Comparison of ENCODE assay signal across 9 cellular contexts in the genomic region with DNA sequence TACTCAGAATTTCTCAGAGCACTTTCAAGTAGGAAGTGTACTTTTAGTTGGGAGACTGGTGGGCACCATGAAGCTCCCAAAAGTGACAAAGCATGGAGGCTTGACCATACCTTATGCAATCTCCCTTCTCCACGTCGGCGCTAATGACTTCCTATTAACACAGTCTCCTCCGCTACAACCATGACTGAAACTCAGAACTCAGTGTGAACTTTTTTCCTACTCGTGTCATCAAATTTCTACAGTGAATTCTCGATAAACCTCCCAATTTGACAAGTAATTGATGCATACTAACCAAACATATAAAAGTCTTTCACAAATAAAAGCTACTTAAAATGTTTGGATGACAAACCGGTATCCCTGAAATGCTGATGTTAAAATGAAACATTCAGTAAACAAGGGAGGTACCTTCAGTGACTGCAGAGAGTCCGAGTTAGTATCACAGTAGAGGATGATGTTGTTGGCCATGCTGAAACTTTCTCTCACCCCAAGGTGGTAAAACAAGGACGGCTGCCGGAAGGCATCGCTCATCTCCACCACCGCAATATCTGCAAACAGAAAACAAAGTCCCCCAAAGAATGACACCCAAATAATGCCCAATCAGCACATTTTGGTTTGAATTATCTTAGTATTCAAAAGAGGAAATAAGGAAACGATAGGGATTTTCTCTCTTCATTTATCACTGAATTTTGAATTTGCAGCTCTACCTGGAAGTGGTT.
DNase-seq lines count a peak whose midpoint lies in the region; ATAC-seq and TF ChIP-seq lines count a peak whose summit lies in the region.
"Had no signal": no experiment of that assay in that cellular context is flagged by ENCODE, and none has a peak within 500 bp of the region (broad histone marks: within the 10 kb centered on the region; RNA-seq: fewer than 3 reads in every experiment).

No MANE protein-coding gene starts in this region.

- H3K9me3 ChIP-seq in IMR-90 (ENCODE audit: control insufficient read depth, insufficient read depth, low read length): no peaks in the 10 kb centered on the region
- no peaks in the 10 kb centered on the region for H3K9me3 ChIP-seq in naive thymus-derived CD4-positive, alpha-beta T cell (ENCODE audit: control insufficient read depth in 2 of 3, low read length in 3 of 3)
- H3K9me3 ChIP-seq in PC-9 (ENCODE audit: insufficient read depth, low read depth): no peaks in the 10 kb centered on the region
- H3K9me3 ChIP-seq: upper lobe of left lung had no signal

- H2BK15ac ChIP-seq in IMR-90 (ENCODE audit: low read depth, low read length): no peak overlapping the region

- H3K23ac ChIP-seq in IMR-90 (ENCODE audit: low read depth, low read length): no peak overlapping the region

- peak; percentile 40 for ATAC-seq in GM21786 (IDR thresholded peaks at IDR 0.05; ENCODE audit: unreplicated experiment)
- no peak for ATAC-seq in IMR-90 (ENCODE audit: low read depth)
- peak; percentile 36 for ATAC-seq in naive thymus-derived CD4-positive, alpha-beta T cell

- 90% methylated on average over 2 of the region's 13 CpGs; no CpG with 5 or more reads in 1 of the 2 experiments for WGBS in IMR-90 (ENCODE audit: extremely low coverage in 2 of 2, insufficient read length in 1 of 2), 2 experiments

- peaks cover 36% of the 10 kb centered on the region for H3K36me3 Mint-ChIP-seq in activated CD4-positive, alpha-beta T cell treated with anti-CD3 and anti-CD28 coated beads, Interleukin-2, amount 10 ng/mL, durations not matched to agents 24 days and 14 days (ENCODE audit: low read depth)
- peaks cover 0 to 41% (median 12%) of the 10 kb centered on the region in 5 donors for H3K36me3 Mint-ChIP-seq in naive thymus-derived CD4-positive, alpha-beta T cell

- H3K4me3 ChIP-seq in IMR-90 (ENCODE audit: insufficient read depth, low read depth, low read length) (no peak overlapping the region), PC-9 (no peak overlapping the region)
- H3K4me3 ChIP-seq in naive thymus-derived CD4-positive, alpha-beta T cell (ENCODE audit: low read length): no peak overlapping the region
- H3K4me3 ChIP-seq: upper lobe of left lung had no signal

- intact Hi-C loops in activated CD4-positive, alpha-beta T cell treated with anti-CD3 and anti-CD28 coated beads, Interleukin-2, amount 10 ng/mL, durations not matched to agents 24 days and 14 days (cut with micrococcal nuclease): no loop called here
- intact Hi-C loops in IMR-90 (cut with micrococcal nuclease): no loop called here
- intact Hi-C loops in naive thymus-derived CD4-positive, alpha-beta T cell (cut with micrococcal nuclease): loop anchor here in 1 of 2 donors (2.0 kb wide), 1 partner anchor 31 kb away; no protein-coding TSS in a partner anchor
- intact Hi-C loops in PC-9 (cut with micrococcal nuclease; ENCODE audit: unreplicated experiment): no loop called here

- H3K79me1 ChIP-seq in IMR-90 (ENCODE audit: low read depth in 1 of 2, low read length in 2 of 2): peaks cover 21 to 62% of the 10 kb centered on the region in 2 experiments

- peaks cover 5% of the 10 kb centered on the region for H3K4me1 ChIP-seq in IMR-90 (ENCODE audit: control insufficient read depth, insufficient read depth, low read length)
- H3K4me1 ChIP-seq in naive thymus-derived CD4-positive, alpha-beta T cell (ENCODE audit: control insufficient read depth in 2 of 2, insufficient read depth in 2 of 2, low read length in 2 of 2): peaks cover 0 to 18% of the 10 kb centered on the region in 2 donors
- peaks cover 7% of the 10 kb centered on the region; the same call in 1 of the 2 replicates for H3K4me1 ChIP-seq in PC-9 (replicated peaks; ENCODE audit: insufficient read depth)

- H3K4me2 ChIP-seq in IMR-90 (ENCODE audit: low read depth, low read length): no peak overlapping the region
- no peak overlapping the region for H3K4me2 ChIP-seq in PC-9

- H3K4me1 Mint-ChIP-seq in activated CD4-positive, alpha-beta T cell treated with anti-CD3 and anti-CD28 coated beads, Interleukin-2, amount 10 ng/mL, durations not matched to agents 24 days and 14 days: peaks cover 47% of the 10 kb centered on the region
- peaks cover 17 to 63% (median 34%) of the 10 kb centered on the region in 7 donors for H3K4me1 Mint-ChIP-seq in naive thymus-derived CD4-positive, alpha-beta T cell

- H2BK20ac ChIP-seq in IMR-90 (ENCODE audit: low read depth, low read length): no peak overlapping the region

- no peak overlapping the region for H2BK120ac ChIP-seq in IMR-90 (ENCODE audit: low read depth, low read length)

- no peak overlapping the region for H3K4ac ChIP-seq in IMR-90 (ENCODE audit: low read depth, low read length)

- H4K5ac ChIP-seq in IMR-90 (ENCODE audit: low read depth, low read length): no peak overlapping the region

- in situ Hi-C loops in IMR-90 (cut with MboI; ENCODE audit: low sequenced_read_pairs): no loop called here

- H3K9me3 Mint-ChIP-seq in activated CD4-positive, alpha-beta T cell treated with anti-CD3 and anti-CD28 coated beads, Interleukin-2, amount 10 ng/mL, durations not matched to agents 24 days and 14 days: peaks cover 2% of the 10 kb centered on the region
- H3K9me3 Mint-ChIP-seq in naive thymus-derived CD4-positive, alpha-beta T cell: peaks cover 0 to 9% (median 2%) of the 10 kb centered on the region in 11 donors

- H2BK5ac ChIP-seq in IMR-90 (ENCODE audit: low read depth, low read length, poor library complexity, severe bottlenecking): no peak overlapping the region

- dilution Hi-C loops in IMR-90 (cut with HindIII; ENCODE audit: low sequenced_read_pairs, unreplicated experiment): no loop called here

- no peak overlapping the region for H2AK5ac ChIP-seq in IMR-90 (ENCODE audit: low read depth, low read length)

- H3K14ac ChIP-seq in IMR-90 (replicated peaks; ENCODE audit: low read depth, low read length): no peak overlapping the region

- peak overlapping the region; percentile 63 for H3K4me3 Mint-ChIP-seq in activated CD4-positive, alpha-beta T cell treated with anti-CD3 and anti-CD28 coated beads, Interleukin-2, amount 10 ng/mL, durations not matched to agents 24 days and 14 days
- peak overlapping the region in 1 of 10 donors; percentile 55 for H3K4me3 Mint-ChIP-seq in naive thymus-derived CD4-positive, alpha-beta T cell

- H3K27me3 Mint-ChIP-seq in activated CD4-positive, alpha-beta T cell treated with anti-CD3 and anti-CD28 coated beads, Interleukin-2, amount 10 ng/mL, durations not matched to agents 24 days and 14 days: no peaks in the 10 kb centered on the region
- H3K27me3 Mint-ChIP-seq in naive thymus-derived CD4-positive, alpha-beta T cell: no peaks in the 10 kb centered on the region

- 0 out of 2 replicates have a peak, but pooled peaks cover 5% of the 10 kb centered on the region for H3K9me1 ChIP-seq in IMR-90 (ENCODE audit: insufficient read depth, low read length)

- H3K79me2 ChIP-seq in PC-9 (ENCODE audit: low read depth): peaks cover 22% of the 10 kb centered on the region

- H3K27ac Mint-ChIP-seq in activated CD4-positive, alpha-beta T cell treated with anti-CD3 and anti-CD28 coated beads, Interleukin-2, amount 10 ng/mL, durations not matched to agents 24 days and 14 days: peak overlapping the region; percentile 55
- peak overlapping the region in 1 of 9 donors; percentile 43 for H3K27ac Mint-ChIP-seq in naive thymus-derived CD4-positive, alpha-beta T cell

- no peak overlapping the region for H3K18ac ChIP-seq in IMR-90 (ENCODE audit: low read depth, low read length)

- H3K27me3 ChIP-seq in IMR-90 (ENCODE audit: control insufficient read depth, insufficient read depth, low read length) (no peaks in the 10 kb centered on the region), PC-9 (ENCODE audit: insufficient read depth, low read depth) (no peaks in the 10 kb centered on the region)
- no peaks in the 10 kb centered on the region for H3K27me3 ChIP-seq in naive thymus-derived CD4-positive, alpha-beta T cell (ENCODE audit: control insufficient read depth in 2 of 2, insufficient read depth in 2 of 2, low read length in 2 of 2)
- H3K27me3 ChIP-seq: upper lobe of left lung had no signal

- POLR2A ChIA-PET in IMR-90 (lab: Charles Lee; ENCODE audit: unreplicated experiment): interaction anchor here (0.5 kb wide), 1 partner anchor 19 kb away, joined by 3 read pairs; no protein-coding TSS in a partner anchor
- POLR2A ChIA-PET in naive thymus-derived CD4-positive, alpha-beta T cell (lab: Charles Lee): interaction anchor here (0.6 kb wide), 1 partner anchor 77 kb away, joined by 3 read pairs; no protein-coding TSS in a partner anchor
- POLR2A ChIA-PET in PC-9 (lab: Charles Lee; ENCODE audit: unreplicated experiment): no interaction called here

- H3K36me3 ChIP-seq in IMR-90 (ENCODE audit: control insufficient read depth, insufficient read depth, low read length): 0 out of 2 replicates have a peak, but pooled peaks cover 2% of the 10 kb centered on the region
- H3K36me3 ChIP-seq in naive thymus-derived CD4-positive, alpha-beta T cell (ENCODE audit: control insufficient read depth in 2 of 3, insufficient read depth in 3 of 3, low read length in 3 of 3): no peaks in the 10 kb centered on the region
- peaks cover 4% of the 10 kb centered on the region; the same call in 1 of the 2 replicates for H3K36me3 ChIP-seq in PC-9 (ENCODE audit: low read depth)
- H3K36me3 ChIP-seq: upper lobe of left lung had no signal

- no peak overlapping the region for H4K8ac ChIP-seq in IMR-90 (ENCODE audit: low read depth in 2 of 2, low read length in 2 of 2)

- no peak overlapping the region for H3K9ac ChIP-seq in IMR-90 (ENCODE audit: low read depth, low read length)

- no peak for TF ChIP-seq RAD21 in IMR-90 (IDR thresholded peaks at IDR 0.05; ENCODE audit: low read length)

- CTCF ChIA-PET in IMR-90 (lab: Yijun Ruan, JAX) (no interaction called here), PC-9 (lab: Charles Lee) (interaction anchor here (0.6 kb wide), 1 partner anchor 52 kb away, joined by 3 read pairs; no protein-coding TSS in a partner anchor)
- CTCF ChIA-PET in naive thymus-derived CD4-positive, alpha-beta T cell (lab: Charles Lee): interaction anchor here (0.6 to 3.8 kb wide), 3 partner anchors 72 to 263 kb away, joined by 4 to 14 read pairs (median 4); a partner anchor contains a TSS

- no peaks in the 10 kb centered on the region for H3K9me2 ChIP-seq in PC-9 (ENCODE audit: insufficient read depth)

- H2AK9ac ChIP-seq in IMR-90 (replicated peaks; ENCODE audit: low read depth, low read length, poor library complexity): no peak overlapping the region

- TF ChIP-seq POLR2A in IMR-90 (IDR thresholded peaks at IDR 0.05; ENCODE audit: low read depth, low read length): no peak

- H4K20me1 ChIP-seq in IMR-90 (ENCODE audit: insufficient read depth, low read length) (peaks cover 11% of the 10 kb centered on the region; the same call in 1 of the 2 replicates), PC-9 (ENCODE audit: insufficient read depth) (peaks cover 4% of the 10 kb centered on the region; the same call in 1 of the 2 replicates)

- no peak for DNase-seq in activated CD4-positive, alpha-beta T cell treated with anti-CD3 and anti-CD28 coated beads, Interleukin-2, amount 10 ng/mL, durations not matched to agents 24 days and 14 days
- DNase-seq in activated CD4-positive, alpha-beta T cell treated with anti-CD3 and anti-CD28 coated beads, Interleukin-2, amount 50 U/mL, for 48 hours: no peak
- DNase-seq in IMR-90 (no peak), PC-9 (no peak), NCI-H2081 treated with DMSO at 0.1 percent for 48 hours (lab: John Stamatoyannopoulos, UW) (no peak)
- DNase-seq in naive thymus-derived CD4-positive, alpha-beta T cell: no peak
- DNase-seq in stimulated activated CD4-positive, alpha-beta T cell treated with anti-CD3 and anti-CD28 coated beads, Interleukin-12 subunit alpha, Interleukin-12 subunit beta, amount 100 ng/mL, for 4 hours: no peak
- DNase-seq: upper lobe of left lung had no signal

- no peak overlapping the region for H3K27ac ChIP-seq in IMR-90 (ENCODE audit: insufficient read depth, low read length)
- no peak overlapping the region for H3K27ac ChIP-seq in naive thymus-derived CD4-positive, alpha-beta T cell (ENCODE audit: low read depth, low read length)
- no peak overlapping the region for H3K27ac ChIP-seq in PC-9
- H3K27ac ChIP-seq: upper lobe of left lung had no signal

- BruUV-seq in IMR-90 (replicated peaks; lab: Mats Ljungman, UMichigan) (no TSS peak), PC-9 (replicated peaks; lab: Mats Ljungman, UMichigan) (no TSS peak)

- H3K56ac ChIP-seq in IMR-90 (ENCODE audit: extremely low read depth, insufficient read depth, low read length): no peak overlapping the region

- H2AFZ ChIP-seq in IMR-90 (replicated peaks; ENCODE audit: low read length, poor library complexity): no peak overlapping the region
- H2AFZ ChIP-seq in PC-9: no peak overlapping the region

- H3F3A ChIP-seq in PC-9 (ENCODE audit: insufficient read depth, low read depth): peaks cover 15% of the 10 kb centered on the region; the same call in 1 of the 2 replicates

- TF ChIP-seq CTCF in IMR-90 (conservative IDR thresholded peaks at IDR 0.05; ENCODE audit: low read depth, low read length) (no peak), PC-9 (conservative IDR thresholded peaks at IDR 0.05) (no peak)

- no peak overlapping the region for H4K91ac ChIP-seq in IMR-90 (ENCODE audit: insufficient read depth, low read depth, low read length)
